ENCODE assay signal across 8 cellular contexts in the genomic region with DNA sequence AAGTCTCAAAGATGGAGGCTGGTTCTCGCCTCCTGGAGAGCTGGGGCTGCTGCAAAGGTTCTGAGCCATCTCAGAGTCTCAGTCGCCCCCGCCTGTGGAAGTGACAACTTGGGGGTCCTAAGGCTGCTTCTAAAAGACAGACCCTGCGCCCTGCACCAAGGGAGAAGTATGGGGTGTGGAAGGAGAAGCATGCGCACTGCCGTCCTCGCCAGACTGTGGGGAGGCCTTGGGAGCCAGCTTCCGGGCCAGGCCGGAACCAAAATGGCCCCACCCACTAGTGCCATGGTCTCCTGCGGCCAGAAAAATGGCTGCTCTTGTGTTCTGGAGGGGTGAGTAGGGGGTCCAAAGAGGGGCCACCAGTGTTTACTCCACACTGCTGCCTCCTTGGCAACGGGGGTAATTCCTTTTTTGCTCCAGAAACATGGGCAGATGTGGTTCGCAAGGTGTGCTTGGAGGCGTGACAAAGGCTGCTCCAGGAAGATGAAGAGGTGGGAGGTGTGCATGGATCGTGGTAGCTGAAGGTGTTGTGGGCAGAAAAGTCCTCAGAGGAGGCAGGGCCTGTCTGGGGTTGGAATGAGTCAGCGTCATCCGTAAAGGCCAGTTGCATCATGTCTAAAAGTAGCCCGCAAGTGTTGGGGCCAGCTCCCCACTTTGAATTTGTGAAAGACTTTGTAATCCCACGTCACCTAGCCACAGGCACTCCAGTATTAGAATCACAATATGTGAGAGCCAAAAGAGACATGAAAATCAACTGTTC.
A peak's percentile ranks its signal among the peaks of the same experiment; 100 is the strongest.
DNase-seq lines count a peak whose midpoint lies in the region; ATAC-seq and TF ChIP-seq lines count a peak whose summit lies in the region.

No MANE protein-coding gene starts in this region.

- no peaks in the 10 kb centered on the region for H3K9me3 ChIP-seq in effector memory CD4-positive, alpha-beta T cell (ENCODE audit: control insufficient read depth, low read length)

- no peak overlapping the region for H3K4me3 Mint-ChIP-seq in neural crest cell

- TF ChIP-seq CTCF in neural crest cell (conservative IDR thresholded peaks at IDR 0.05), result no peak

- H3K36me3 Mint-ChIP-seq in neural crest cell (ENCODE audit: low read depth), result no peaks in the 10 kb centered on the region

- H3K4me1 Mint-ChIP-seq in neural crest cell, result no peaks in the 10 kb centered on the region

- H3K27me3 ChIP-seq in effector memory CD4-positive, alpha-beta T cell (replicated peaks; ENCODE audit: control insufficient read depth, insufficient read depth, low read length, poor library complexity, severe bottlenecking), result no peaks in the 10 kb centered on the region

- H3K27ac Mint-ChIP-seq in neural crest cell (ENCODE audit: unreplicated experiment), result peak overlapping the region; percentile 31

- H3K27me3 Mint-ChIP-seq in neural crest cell (ENCODE audit: low read depth), result no peaks in the 10 kb centered on the region

- H3K27ac ChIP-seq in effector memory CD4-positive, alpha-beta T cell (ENCODE audit: insufficient read depth, low read length, poor library complexity, severe bottlenecking), result no peak overlapping the region

- ATAC-seq in GM19328 (IDR thresholded peaks at IDR 0.05; ENCODE audit: unreplicated experiment) (peak; percentile 71), HG03103 (IDR thresholded peaks at IDR 0.05; ENCODE audit: low read depth, unreplicated experiment) (peak; percentile 46), GM21447 (IDR thresholded peaks at IDR 0.05; ENCODE audit: unreplicated experiment) (no peak), GM21786 (IDR thresholded peaks at IDR 0.05; ENCODE audit: unreplicated experiment) (no peak)

- no peaks in the 10 kb centered on the region for H3K4me1 ChIP-seq in effector memory CD4-positive, alpha-beta T cell (ENCODE audit: control insufficient read depth, insufficient read depth, low read length, poor library complexity, severe bottlenecking)

- peak; percentile 29 for DNase-seq in SIG-M5 (lab: John Stamatoyannopoulos, UW)
- no peak for DNase-seq in neural crest cell (ENCODE audit: low read depth, low spot score)
- DNase-seq in DMS 273 (lab: John Stamatoyannopoulos, UW; ENCODE audit: unreplicated experiment), result no peak
- no peak for DNase-seq in effector memory CD4-positive, alpha-beta T cell

- H3K36me3 ChIP-seq in effector memory CD4-positive, alpha-beta T cell (ENCODE audit: control insufficient read depth, insufficient read depth, low read length), result no peaks in the 10 kb centered on the region

- no peak overlapping the region for H3K4me3 ChIP-seq in effector memory CD4-positive, alpha-beta T cell (ENCODE audit: insufficient read depth, low read depth, low read length, poor library complexity, severe bottlenecking)

- no peaks in the 10 kb centered on the region for H3K9me3 Mint-ChIP-seq in neural crest cell

Comparison
In these comparisons a context has a peak if more than half of its experiments do, and no peak if none do; other contexts are left out.
1. ATAC-seq: peak in GM19328 (single experiment) and HG03103 (single experiment); none in GM21447 (single experiment) and GM21786 (single experiment).